19 cellular contexts compared by ENCODE assay signal in the genomic region with DNA sequence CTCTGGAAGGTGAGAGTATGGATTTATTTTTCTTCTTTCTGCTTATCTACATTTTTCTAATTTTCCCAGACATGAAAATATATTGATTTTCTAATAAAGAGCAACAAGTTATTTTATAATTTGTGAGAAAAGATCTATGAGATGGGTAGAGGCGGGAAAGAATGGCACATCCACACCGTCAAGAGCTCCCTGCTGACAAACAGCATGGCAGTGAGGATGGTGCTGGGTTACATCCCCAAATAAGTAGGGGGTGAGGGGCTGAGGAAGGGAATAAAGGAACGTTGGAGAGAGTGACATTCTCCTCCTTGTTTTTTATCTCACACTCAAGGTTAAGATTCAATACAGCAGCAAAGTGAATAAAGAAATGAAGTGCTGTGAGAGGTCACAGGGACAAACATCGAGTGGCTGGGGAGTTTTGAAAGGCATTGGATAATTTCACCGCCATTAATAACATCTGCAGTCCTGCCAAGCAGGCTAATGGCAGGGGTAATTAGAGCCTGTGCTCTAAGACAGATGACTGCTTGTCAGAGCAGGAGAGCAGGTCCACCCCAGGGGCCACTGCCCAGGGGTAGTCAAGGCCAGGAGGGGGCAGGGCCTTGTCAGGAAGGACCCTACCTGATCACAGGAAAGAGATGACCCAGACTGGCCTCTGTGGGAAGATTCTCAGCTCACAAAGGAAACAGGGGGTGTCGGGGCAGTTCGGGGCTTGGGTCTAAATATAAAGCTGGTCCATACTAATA.
"Had no signal": no experiment of that assay in that cellular context is flagged by ENCODE, and none has a peak within 500 bp of the region (broad histone marks: within the 10 kb centered on the region; RNA-seq: fewer than 3 reads in every experiment).

No MANE protein-coding gene starts in this region.

- H3K4me1 ChIP-seq: adrenal gland, tibial artery, uterus had no signal

- H3K36me3 Mint-ChIP-seq: stimulated activated naive B cell treated with anti-CD40 and anti-IgM and Interleukin-4, amounts not matched to agents 10 μg/mL and 1 μg/mL and 100 μg/mL, for 72 hours had no signal

- H3K27me3 ChIP-seq: adrenal gland, hepatocyte, right atrium auricular region, tibial artery, uterus had no signal

- H2AFZ ChIP-seq: hepatocyte had no signal

- H3K27ac Mint-ChIP-seq: activated naive CD4-positive, alpha-beta T cell treated with anti-CD3 and anti-CD28 coated beads, Interleukin-2, amount 10 ng/mL, durations not matched to agents 7 days and 5 days; activated T-helper 2 cell treated with anti-CD3 and anti-CD28 coated beads, Interferon-gamma antibody, Interleukin-2, Interleukin-4, amounts not matched to agents 10 μg/mL and 5 μg/mL and 100 μg/mL, durations not matched to agents 14 hours and 24 hours and 36 hours; endodermal cell; natural killer cell treated with Interleukin-12 subunit alpha and Interleukin-12 subunit beta and Interleukin-15 and Interleukin-18, amount 100 ng/mL, for 72 hours; stimulated activated naive B cell treated with anti-CD40 and anti-IgM and Interleukin-4, amounts not matched to agents 10 μg/mL and 1 μg/mL and 100 μg/mL, for 72 hours had no signal

- DNase-seq: activated CD4-positive, alpha-beta T cell treated with anti-CD3 and anti-CD28 coated beads, Interleukin-2, amount 50 U/mL, for 48 hours; activated CD4-positive, CD25-positive, alpha-beta regulatory T cell treated with anti-CD3 and anti-CD28 coated beads, Interleukin-2, amount 50 U/mL, for 72 hours; activated naive CD4-positive, alpha-beta T cell treated with anti-CD3 and anti-CD28 coated beads, Interleukin-2, amount 10 ng/mL, durations not matched to agents 7 days and 5 days; activated T-cell treated with anti-CD3 and anti-CD28 coated beads, Interleukin-2, amount 50 U/mL, for 1 hour; adrenal gland; dorsolateral prefrontal cortex; endodermal cell; mesenchymal stem cell; nucleus accumbens; stimulated activated CD4-positive, alpha-beta T cell treated with anti-CD3 and anti-CD28 coated beads, Interleukin-2, amount 100 ng/mL, for 48 hours; stimulated activated naive B cell treated with anti-CD40 and anti-IgM and Interleukin-4, amounts not matched to agents 10 μg/mL and 1 μg/mL and 100 μg/mL, for 72 hours; T-helper 9 cell; tibial artery; uterus had no signal

- H3K9me3 ChIP-seq: tibial artery, uterus had no signal

- H3K36me3 ChIP-seq: adrenal gland, cardiac muscle cell, right atrium auricular region, tibial artery, uterus had no signal

- H3K4me3 Mint-ChIP-seq: activated naive CD4-positive, alpha-beta T cell treated with anti-CD3 and anti-CD28 coated beads, Interleukin-2, amount 10 ng/mL, durations not matched to agents 7 days and 5 days; endodermal cell; natural killer cell treated with Interleukin-12 subunit alpha and Interleukin-12 subunit beta and Interleukin-15 and Interleukin-18, amount 100 ng/mL, for 72 hours; stimulated activated naive B cell treated with anti-CD40 and anti-IgM and Interleukin-4, amounts not matched to agents 10 μg/mL and 1 μg/mL and 100 μg/mL, for 72 hours had no signal

- H3K4me2 ChIP-seq: hepatocyte had no signal

- H3K27ac ChIP-seq: adrenal gland, cardiac muscle cell, hepatocyte, right atrium auricular region, tibial artery, uterus had no signal

- H3K4me3 ChIP-seq: adrenal gland, cardiac muscle cell, dorsolateral prefrontal cortex, hepatocyte, right atrium auricular region, tibial artery, uterus had no signal

- H3K9me3 Mint-ChIP-seq: natural killer cell treated with Interleukin-12 subunit alpha and Interleukin-12 subunit beta and Interleukin-15 and Interleukin-18, amount 100 ng/mL, for 72 hours had no signal

- ATAC-seq: natural killer cell treated with Interleukin-12 subunit alpha and Interleukin-12 subunit beta and Interleukin-15 and Interleukin-18, amount 100 ng/mL, for 72 hours; stimulated activated naive B cell treated with anti-CD40 and anti-IgM and Interleukin-4, amounts not matched to agents 10 μg/mL and 1 μg/mL and 100 μg/mL, for 72 hours had no signal
